In genomic region chr7:44213872-44214595, GRCh38 we compare ENCODE assay signal across 8 cellular contexts. TPM values are rescaled to one million over a fixed set of nuclear protein-coding genes. Genes with fewer than 3 reads are reported as not detected.
DNase-seq lines count a peak whose midpoint lies in the region; ATAC-seq and TF ChIP-seq lines count a peak whose summit lies in the region.

No MANE protein-coding gene starts in this region.

- no peak overlapping the region for H3K27ac Mint-ChIP-seq in activated CD8-positive, alpha-beta T cell treated with anti-CD3 and anti-CD28 coated beads, Interleukin-2, amount 10 ng/mL, durations not matched to agents 7 days and 5 days

- DNase-seq in AG09319 (ENCODE audit: extremely low read depth, low read depth) (no peak), GM19238 (ENCODE audit: insufficient read length, low spot score) (peak; percentile 53), NCI-H2171 treated with DMSO at 0.1 percent for 48 hours (lab: John Stamatoyannopoulos, UW) (peak; percentile 81), iris pigment epithelial cell (ENCODE audit: low read depth) (peak; percentile 43), retina (no peak)
- peak; percentile 26 for DNase-seq in activated CD8-positive, alpha-beta T cell treated with anti-CD3 and anti-CD28 coated beads, Interleukin-2, amount 10 ng/mL, durations not matched to agents 7 days and 5 days

- CTCF ChIA-PET in activated CD8-positive, alpha-beta T cell treated with anti-CD3 and anti-CD28 coated beads, Interleukin-2, amount 10 ng/mL, durations not matched to agents 7 days and 5 days (lab: Charles Lee): interaction anchor here (0.6 to 1.5 kb wide), 5 partner anchors 9 to 83 kb away, joined by 3 to 5 read pairs (median 3); partner anchors contain the start of gene YKT6

- no peak overlapping the region for H3K4me3 Mint-ChIP-seq in activated CD8-positive, alpha-beta T cell treated with anti-CD3 and anti-CD28 coated beads, Interleukin-2, amount 10 ng/mL, durations not matched to agents 7 days and 5 days

- ATAC-seq in activated CD8-positive, alpha-beta T cell treated with anti-CD3 and anti-CD28 coated beads, Interleukin-2, amount 10 ng/mL, durations not matched to agents 7 days and 5 days: no peak
- ATAC-seq in HG02571 (IDR thresholded peaks at IDR 0.05; ENCODE audit: unreplicated experiment) (no peak), HG02870 (IDR thresholded peaks at IDR 0.05; ENCODE audit: unreplicated experiment) (no peak)

- H3K36me3 Mint-ChIP-seq in activated CD8-positive, alpha-beta T cell treated with anti-CD3 and anti-CD28 coated beads, Interleukin-2, amount 10 ng/mL, durations not matched to agents 7 days and 5 days (ENCODE audit: low read depth): peaks cover 27% of the 10 kb centered on the region

- no peaks in the 10 kb centered on the region for H3K27me3 Mint-ChIP-seq in activated CD8-positive, alpha-beta T cell treated with anti-CD3 and anti-CD28 coated beads, Interleukin-2, amount 10 ng/mL, durations not matched to agents 7 days and 5 days (ENCODE audit: low read depth)

- TF ChIP-seq CTCF in AG09319 (IDR thresholded peaks at IDR 0.05; ENCODE audit: low read depth, low read length): peak; percentile 34

- H3K4me1 Mint-ChIP-seq in activated CD8-positive, alpha-beta T cell treated with anti-CD3 and anti-CD28 coated beads, Interleukin-2, amount 10 ng/mL, durations not matched to agents 7 days and 5 days (ENCODE audit: low read depth): peaks cover 14% of the 10 kb centered on the region

- POLR2A ChIA-PET in activated CD8-positive, alpha-beta T cell treated with anti-CD3 and anti-CD28 coated beads, Interleukin-2, amount 10 ng/mL, durations not matched to agents 7 days and 5 days (lab: Charles Lee): interaction anchor here (1.2 kb wide), 1 partner anchor 13 kb away, joined by 4 read pairs; the partner anchor contains the start of gene YKT6

- no peaks in the 10 kb centered on the region for H3K9me3 Mint-ChIP-seq in activated CD8-positive, alpha-beta T cell treated with anti-CD3 and anti-CD28 coated beads, Interleukin-2, amount 10 ng/mL, durations not matched to agents 7 days and 5 days (ENCODE audit: insufficient read depth)

RNA-seq across cellular contexts. Expression of gene YKT6, which starts 13.3 kb away (rescaled TPM):
- total RNA-seq in activated CD8-positive, alpha-beta T cell treated with anti-CD3 and anti-CD28 coated beads, Interleukin-2, amount 10 ng/mL, durations not matched to agents 7 days and 5 days: 10 to 100 TPM; 64.5 to 70.2 TPM

RNA-seq across cellular contexts. Expression of gene GCK, which starts 24.8 kb away (rescaled TPM):
- not detected for total RNA-seq in activated CD8-positive, alpha-beta T cell treated with anti-CD3 and anti-CD28 coated beads, Interleukin-2, amount 10 ng/mL, durations not matched to agents 7 days and 5 days

Comparison
In these comparisons a context has a peak if more than half of its experiments do, and no peak if none do; other contexts are left out.
1. DNase-seq: peak in GM19238 (single experiment), NCI-H2171 treated with DMSO at 0.1 percent for 48 hours (single experiment), activated CD8-positive, alpha-beta T cell treated with anti-CD3 and anti-CD28 coated beads, Interleukin-2, amount 10 ng/mL, durations not matched to agents 7 days and 5 days (single experiment) and iris pigment epithelial cell (single experiment); none in AG09319 (single experiment) and retina (single experiment).